ENCODE assay signal across 8 cellular contexts in the genomic region with DNA sequence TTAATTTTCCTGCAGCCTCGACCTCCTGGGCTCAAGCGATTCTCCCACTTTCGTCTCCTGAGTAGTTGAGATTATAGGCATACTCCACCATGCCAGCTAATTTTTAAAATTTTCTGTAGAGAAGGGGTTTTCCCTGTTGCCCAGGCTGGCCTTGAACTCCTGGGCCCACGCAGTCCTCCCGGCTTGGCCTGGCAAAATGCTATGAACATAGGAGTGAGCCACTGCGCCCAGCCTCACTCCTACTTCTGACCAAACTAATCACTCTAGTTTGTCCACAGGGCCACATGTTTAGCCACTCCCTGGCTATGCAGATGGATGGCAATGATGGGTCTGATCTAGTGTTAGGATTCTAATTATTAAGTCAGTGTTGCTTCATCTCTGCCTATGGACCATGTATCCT.
"Had no signal": no experiment of that assay in that cellular context is flagged by ENCODE, and none has a peak within 500 bp of the region (broad histone marks: within the 10 kb centered on the region; RNA-seq: fewer than 3 reads in every experiment).

No MANE protein-coding gene starts in this region.

- FAIRE-seq: G401.6, GM12878, GM12891, GM12892, GM18507, GM19239 had no signal

- DNase-seq: GDM1, GF-D8 had no signal

- H3K4me3 ChIP-seq: GM12878 had no signal

- ATAC-seq: GM12878 had no signal
